18 cellular contexts compared by ENCODE assay signal in the genomic region with DNA sequence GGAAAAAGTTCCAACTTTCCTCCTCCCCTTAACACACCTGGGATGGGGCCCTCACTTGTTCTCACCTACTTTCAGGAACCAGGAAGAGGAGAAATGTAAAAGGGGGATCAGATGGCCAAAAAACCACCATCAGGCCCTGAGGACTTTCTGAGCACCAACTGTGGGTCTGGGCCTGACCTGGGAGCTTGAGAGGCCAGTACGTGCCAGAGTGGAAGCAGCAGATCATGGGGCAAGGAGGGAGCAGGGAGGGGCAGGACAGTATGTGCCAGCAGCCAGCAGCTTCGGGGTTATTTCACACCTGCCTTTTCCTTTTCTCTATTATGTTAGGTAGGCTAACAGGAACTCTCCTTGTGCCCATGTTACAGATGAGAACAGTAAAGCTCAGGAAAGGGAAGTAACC.
"Had no signal": no experiment of that assay in that cellular context is flagged by ENCODE, and none has a peak within 500 bp of the region (broad histone marks: within the 10 kb centered on the region; RNA-seq: fewer than 3 reads in every experiment).

No MANE protein-coding gene starts in this region.

- ATAC-seq: activated CD4-positive, CD25-positive, alpha-beta regulatory T cell treated with anti-CD3 and anti-CD28 coated beads, Interleukin-2, amount 50 U/mL, for 24 hours; activated T-cell treated with anti-CD3 and anti-CD28 coated beads, Interleukin-2, amount 50 U/mL, for 4 hours had no signal

- H3K36me3 Mint-ChIP-seq: activated naive CD4-positive, alpha-beta T cell treated with anti-CD3 and anti-CD28 coated beads, Interleukin-2, amount 50 U/mL, for 24 hours had no signal

- H3K36me3 ChIP-seq: tibial nerve, vagina had no signal

- H3K27me3 ChIP-seq: hepatocyte, tibial nerve, vagina had no signal

- H3K9ac ChIP-seq: SK-N-SH had no signal

- H3K4me3 Mint-ChIP-seq: activated naive CD4-positive, alpha-beta T cell treated with anti-CD3 and anti-CD28 coated beads, Interleukin-2, amount 50 U/mL, for 24 hours; activated T-cell treated with anti-CD3 and anti-CD28 coated beads, Interleukin-2, amount 50 U/mL, for 4 hours; nephron progenitor cell had no signal

- H3K27ac ChIP-seq: hepatocyte, tibial nerve, vagina had no signal

- H3K4me1 Mint-ChIP-seq: activated naive CD4-positive, alpha-beta T cell treated with anti-CD3 and anti-CD28 coated beads, Interleukin-2, amount 50 U/mL, for 24 hours had no signal

- H3K4me3 ChIP-seq: hepatocyte, tibial nerve, vagina had no signal

- H3K9me3 ChIP-seq: SK-N-SH, tibial nerve, vagina had no signal

- DNase-seq: activated effector memory CD4-positive, alpha-beta T cell treated with anti-CD3 and anti-CD28 coated beads, Interleukin-2, amount 50 U/mL, for 16 hours; activated T-cell treated with anti-CD3 and anti-CD28 coated beads, Interleukin-2, amount 50 U/mL, for 4 hours; dermis blood vessel endothelial cell; effector memory CD4-positive, alpha-beta T cell; left cardiac atrium; midbrain; nephron progenitor cell; right cardiac atrium; SK-N-SH; stimulated activated CD4-positive, alpha-beta T cell treated with anti-CD3 and anti-CD28 coated beads, Interleukin-2, amount 100 ng/mL, for 24 hours; stimulated activated naive CD8-positive, alpha-beta T cell treated with anti-CD3 and anti-CD28 coated beads, Interleukin-15, Interleukin-2, amounts not matched to agents 100 U/mL and 50 U/mL, for 24 hours; T1000 had no signal

- H3K4me2 ChIP-seq: hepatocyte, SK-N-SH had no signal

- H2AFZ ChIP-seq: hepatocyte had no signal

- H3K27ac Mint-ChIP-seq: activated naive CD4-positive, alpha-beta T cell treated with anti-CD3 and anti-CD28 coated beads, Interleukin-2, amount 50 U/mL, for 24 hours; nephron progenitor cell; progenitor cell of endocrine pancreas had no signal

- H3K4me1 ChIP-seq: tibial nerve, vagina had no signal

- H3K9me3 Mint-ChIP-seq: activated naive CD4-positive, alpha-beta T cell treated with anti-CD3 and anti-CD28 coated beads, Interleukin-2, amount 50 U/mL, for 24 hours had no signal
